Comparison of ENCODE assay signal across 8 cellular contexts in genomic region chr3:33074217-33075067, GRCh38. TPM values are rescaled to one million over a fixed set of nuclear protein-coding genes. Genes with fewer than 3 reads are reported as not detected.
DNase-seq lines count a peak whose midpoint lies in the region; ATAC-seq and TF ChIP-seq lines count a peak whose summit lies in the region.

No MANE protein-coding gene starts in this region.

- H3K9me3 Mint-ChIP-seq in Caco-2 (ENCODE audit: unreplicated experiment) (no peaks in the 10 kb centered on the region), chondrocyte (ENCODE audit: low read depth) (no peaks in the 10 kb centered on the region)
- H3K9me3 Mint-ChIP-seq in activated CD4-positive, alpha-beta T cell treated with anti-CD3 and anti-CD28 coated beads for 36 hours (ENCODE audit: low read depth), result no peaks in the 10 kb centered on the region

- TF ChIP-seq CTCF in Caco-2 (IDR thresholded peaks at IDR 0.05; ENCODE audit: insufficient read depth in 1 of 2, low read depth in 1 of 2, low read length in 1 of 2, severe bottlenecking in 1 of 2, unreplicated experiment in 1 of 2), result peak; percentile 83 to 91
- peak; percentile 93 for TF ChIP-seq CTCF in chondrocyte (IDR thresholded peaks at IDR 0.05)

- H3K27me3 Mint-ChIP-seq in Caco-2 (ENCODE audit: insufficient read depth, unreplicated experiment), result no peaks in the 10 kb centered on the region
- H3K27me3 Mint-ChIP-seq in activated CD4-positive, alpha-beta T cell treated with anti-CD3 and anti-CD28 coated beads for 36 hours, result no peaks in the 10 kb centered on the region
- H3K27me3 Mint-ChIP-seq in chondrocyte (ENCODE audit: low read depth), result no peaks in the 10 kb centered on the region

- intact Hi-C loops in Caco-2 (cut with micrococcal nuclease; ENCODE audit: unreplicated experiment), result loop anchor here (1.0 to 5.0 kb wide), 4 partner anchors 16 to 282 kb away; no protein-coding TSS in a partner anchor
- intact Hi-C loops in activated CD4-positive, alpha-beta T cell treated with anti-CD3 and anti-CD28 coated beads for 36 hours (cut with DNase I, micrococcal nuclease), result loop anchor here (1.0 to 10.0 kb wide), 4 partner anchors 27 to 320 kb away; no protein-coding TSS in a partner anchor

- CTCF ChIA-PET in Caco-2 (lab: Charles Lee), result interaction anchor here (0.6 to 2.0 kb wide), 16 partner anchors 8 to 1586 kb away, joined by 3 to 10 read pairs (median 4); partner anchors contain the start of genes GLB1 and TMPPE
- CTCF ChIA-PET in activated CD4-positive, alpha-beta T cell treated with anti-CD3 and anti-CD28 coated beads for 36 hours (lab: Charles Lee), result interaction anchor here (0.6 to 9.4 kb wide), 39 partner anchors 9 to 298 kb away, joined by 3 to 190 read pairs (median 4); partner anchors contain the start of genes CCR4 and CRTAP

- DNase-seq in Caco-2 (peak; percentile 75 to 78), NCI-H2227 (lab: John Stamatoyannopoulos, UW; ENCODE audit: unreplicated experiment) (peak; percentile 53), chondrocyte (ENCODE audit: low spot score) (no peak), left lobe of liver (ENCODE audit: low spot score) (peak; percentile 61)
- peak; percentile 83 for DNase-seq in activated CD4-positive, alpha-beta T cell treated with anti-CD3 and anti-CD28 coated beads for 36 hours
- peak; percentile 54 to 69 (median 68) for DNase-seq in stimulated activated CD4-positive, alpha-beta T cell treated with anti-CD3 and anti-CD28 coated beads, TNF-alpha, amount 100 ng/mL, for 24 hours (ENCODE audit: low read depth in 3 of 3)

- peak; percentile 60 for ATAC-seq in GM21786 (IDR thresholded peaks at IDR 0.05; ENCODE audit: unreplicated experiment)
- peak; percentile 91 for ATAC-seq in activated CD4-positive, alpha-beta T cell treated with anti-CD3 and anti-CD28 coated beads for 36 hours
- peak; percentile 99 for ATAC-seq in left lobe of liver
- no peak for ATAC-seq in HG03378 (IDR thresholded peaks at IDR 0.05; ENCODE audit: unreplicated experiment)

- peaks cover 36% of the 10 kb centered on the region for H3K4me1 ChIP-seq in Caco-2

- POLR2A ChIA-PET in Caco-2 (lab: Charles Lee), result interaction anchor here (0.6 kb wide), 1 partner anchor 121 kb away, joined by 5 read pairs; no protein-coding TSS in a partner anchor
- POLR2A ChIA-PET in activated CD4-positive, alpha-beta T cell treated with anti-CD3 and anti-CD28 coated beads for 36 hours (lab: Charles Lee), result interaction anchor here (0.6 kb wide), 1 partner anchor 68 kb away, joined by 4 read pairs; no protein-coding TSS in a partner anchor

- no peak overlapping the region for H3K4me3 Mint-ChIP-seq in Caco-2 (ENCODE audit: unreplicated experiment)
- H3K4me3 Mint-ChIP-seq in activated CD4-positive, alpha-beta T cell treated with anti-CD3 and anti-CD28 coated beads for 36 hours, result no peak overlapping the region
- no peak overlapping the region for H3K4me3 Mint-ChIP-seq in chondrocyte (ENCODE audit: unreplicated experiment)

- peaks cover 50% of the 10 kb centered on the region for H3K36me3 Mint-ChIP-seq in Caco-2 (ENCODE audit: insufficient read depth, unreplicated experiment)
- H3K36me3 Mint-ChIP-seq in activated CD4-positive, alpha-beta T cell treated with anti-CD3 and anti-CD28 coated beads for 36 hours (ENCODE audit: low read depth), result peaks cover 17% of the 10 kb centered on the region
- peaks cover 10% of the 10 kb centered on the region for H3K36me3 Mint-ChIP-seq in chondrocyte (ENCODE audit: low read depth)

- BruUV-seq in Caco-2 (replicated peaks; lab: Mats Ljungman, UMichigan), result no TSS peak

- peaks cover 47% of the 10 kb centered on the region for H3K4me1 Mint-ChIP-seq in Caco-2 (ENCODE audit: low read depth, unreplicated experiment)
- H3K4me1 Mint-ChIP-seq in activated CD4-positive, alpha-beta T cell treated with anti-CD3 and anti-CD28 coated beads for 36 hours, result peaks cover 26% of the 10 kb centered on the region
- H3K4me1 Mint-ChIP-seq in chondrocyte (ENCODE audit: low read depth), result peaks cover 31% of the 10 kb centered on the region

- no peaks in the 10 kb centered on the region for H3K9me3 ChIP-seq in Caco-2

- H3K27ac Mint-ChIP-seq in Caco-2 (ENCODE audit: unreplicated experiment) (no peak overlapping the region), chondrocyte (ENCODE audit: unreplicated experiment) (no peak overlapping the region)
- peak overlapping the region; percentile 17 for H3K27ac Mint-ChIP-seq in activated CD4-positive, alpha-beta T cell treated with anti-CD3 and anti-CD28 coated beads for 36 hours

- no peaks in the 10 kb centered on the region for H3K27me3 ChIP-seq in Caco-2 (replicated peaks; ENCODE audit: control insufficient read depth, insufficient read depth, low read length)

- H3K4me3 ChIP-seq in Caco-2 (ENCODE audit: low read depth, low read length), result no peak overlapping the region

- 0 out of 2 replicates have a peak, but pooled peaks cover 1% of the 10 kb centered on the region for H3K36me3 ChIP-seq in Caco-2 (ENCODE audit: control insufficient read depth, insufficient read depth, low read length)

RNA-seq across cellular contexts. Expression of gene GLB1, which starts 22.5 kb away (rescaled TPM):
- total RNA-seq in Caco-2 (2022) (307 and 324 TPM in 2 replicates), chondrocyte (80.5 to 96.4 TPM (median 95.4 TPM) in 3 replicates), left lobe of liver (51.5 TPM)
- total RNA-seq in activated CD4-positive, alpha-beta T cell treated with anti-CD3 and anti-CD28 coated beads for 36 hours, result 10 to 100 TPM; 44.2 to 48.9 TPM

RNA-seq across cellular contexts. Expression of gene TMPPE, which starts 22.5 kb away (rescaled TPM):
- total RNA-seq in Caco-2 (2022) (20.0 and 22.5 TPM in 2 replicates), chondrocyte (8.1 to 9.6 TPM (median 9.5 TPM) in 3 replicates), left lobe of liver (3.8 TPM)
- total RNA-seq in activated CD4-positive, alpha-beta T cell treated with anti-CD3 and anti-CD28 coated beads for 36 hours, result 1 to 10 TPM; 6.6 to 6.7 TPM

RNA-seq across cellular contexts. Expression of gene CRTAP, which starts 39.4 kb away (rescaled TPM):
- total RNA-seq in Caco-2 (2022) (144 and 151 TPM in 2 replicates), chondrocyte (269 to 358 TPM (median 276 TPM) in 3 replicates), left lobe of liver (42.0 TPM)
- 10 to 100 TPM; 39.2 to 43.4 TPM for total RNA-seq in activated CD4-positive, alpha-beta T cell treated with anti-CD3 and anti-CD28 coated beads for 36 hours
